8 cellular contexts compared by ENCODE assay signal in the genomic region with DNA sequence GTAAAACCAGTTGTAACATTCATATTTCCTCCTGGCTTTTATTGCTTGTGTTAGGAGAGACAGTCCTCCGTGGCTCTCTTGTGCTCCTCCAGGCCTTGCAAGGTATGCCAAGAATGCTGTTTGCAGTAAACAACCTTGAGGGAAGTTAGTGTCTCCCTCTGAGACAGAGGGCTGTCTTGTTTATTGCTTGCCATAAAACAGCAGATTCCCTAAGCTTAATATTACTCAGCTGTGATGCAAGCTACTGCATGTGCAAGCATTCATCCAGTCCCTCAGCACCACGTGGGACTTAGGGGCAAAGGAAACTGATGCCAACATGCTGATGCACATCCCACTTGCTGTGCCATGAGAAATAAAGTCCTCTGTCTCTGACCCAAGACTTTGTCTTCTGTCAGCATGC. TPM values are rescaled to one million over a fixed set of nuclear protein-coding genes. Genes with fewer than 3 reads are reported as not detected.
DNase-seq lines count a peak whose midpoint lies in the region; ATAC-seq and TF ChIP-seq lines count a peak whose summit lies in the region.

No MANE protein-coding gene starts in this region.

- H3K4me3 Mint-ChIP-seq in nephron progenitor cell: no peak overlapping the region

- no peak overlapping the region for H3K4me2 ChIP-seq in fibroblast of lung (ENCODE audit: extremely low read depth, insufficient read depth, low read length)

- POLR2A ChIA-PET in RWPE1 (lab: Yijun Ruan, JAX; ENCODE audit: low non-redundant PET): interaction anchor here (0.5 kb wide), 1 partner anchor 44 kb away, joined by 6 read pairs; no protein-coding TSS in a partner anchor

- DNase-seq in AG09319 (ENCODE audit: extremely low read depth, low read depth) (peak; percentile 40), RWPE1 (ENCODE audit: low spot score) (peak; percentile 71), fibroblast of lung (ENCODE audit: low read depth in 2 of 2) (peak; percentile 57 to 71), nephron progenitor cell (no peak), NCI-H2081 (lab: John Stamatoyannopoulos, UW) (no peak), D341Med (ENCODE audit: low spot score) (no peak), NCI-H1092 (lab: John Stamatoyannopoulos, UW) (no peak)

- H3K27ac ChIP-seq in RWPE1 (peak overlapping the region; percentile 88), fibroblast of lung (ENCODE audit: insufficient read depth, low read length) (no peak overlapping the region)

- H4K20me1 ChIP-seq in fibroblast of lung (ENCODE audit: control insufficient read depth, extremely low read depth, insufficient read depth, low read length): no peaks in the 10 kb centered on the region

- peaks cover 23% of the 10 kb centered on the region for H3K36me3 Mint-ChIP-seq in nephron progenitor cell (ENCODE audit: low read depth)

- TF ChIP-seq CTCF in AG09319 (IDR thresholded peaks at IDR 0.05; ENCODE audit: low read depth, low read length) (no peak), RWPE1 (conservative IDR thresholded peaks at IDR 0.05; ENCODE audit: low read depth) (no peak), fibroblast of lung (conservative IDR thresholded peaks at IDR 0.05 in 1 of 2, IDR thresholded peaks at IDR 0.05 in 1 of 2; ENCODE audit: low read depth in 1 of 2, low read length in 2 of 2) (no peak), nephron progenitor cell (IDR thresholded peaks at IDR 0.05) (no peak)

- H3K4me1 Mint-ChIP-seq in nephron progenitor cell: peaks cover 56% of the 10 kb centered on the region

- H3K36me3 ChIP-seq in fibroblast of lung (ENCODE audit: control insufficient read depth, insufficient read depth, low read length): no peaks in the 10 kb centered on the region

- no peaks in the 10 kb centered on the region for H3K79me2 ChIP-seq in fibroblast of lung (ENCODE audit: control insufficient read depth, insufficient read depth, low read length)

- H3K9me3 ChIP-seq in fibroblast of lung (ENCODE audit: control insufficient read depth, insufficient read depth, low read depth, low read length): no peaks in the 10 kb centered on the region

- no peak overlapping the region for H2AFZ ChIP-seq in fibroblast of lung (ENCODE audit: low read length)

- H3K4me1 ChIP-seq in fibroblast of lung (ENCODE audit: control insufficient read depth, extremely low read depth, insufficient read depth, low read length): peaks cover 5% of the 10 kb centered on the region

- no peaks in the 10 kb centered on the region for H3K9me3 Mint-ChIP-seq in nephron progenitor cell

- CTCF ChIA-PET in RWPE1 (lab: Yijun Ruan, JAX): interaction anchor here (1.7 kb wide), 1 partner anchor 13 kb away, joined by 6 read pairs; no protein-coding TSS in a partner anchor

- no peak overlapping the region for H3K4me3 ChIP-seq in fibroblast of lung (replicated peaks in 1 of 4; ENCODE audit: control extremely low read depth in 1 of 4, insufficient read depth in 1 of 4, low read depth in 3 of 4, low read length in 4 of 4)

- peaks cover 4% of the 10 kb centered on the region for H3K27me3 Mint-ChIP-seq in nephron progenitor cell (ENCODE audit: low read depth, poor library complexity)

- H3K27ac Mint-ChIP-seq in nephron progenitor cell: peak overlapping the region; percentile 93

- H3K9ac ChIP-seq in fibroblast of lung (ENCODE audit: insufficient read depth, low read length): no peak overlapping the region

- no peaks in the 10 kb centered on the region for H3K27me3 ChIP-seq in fibroblast of lung (ENCODE audit: control insufficient read depth, insufficient read depth, low read length)

- ATAC-seq in HG02884 (IDR thresholded peaks at IDR 0.05; ENCODE audit: unreplicated experiment): no peak

RNA-seq across cellular contexts. Expression of a gene that starts 6.6 kb away (rescaled TPM):
- 8.5 and 9.6 TPM in 2 replicates for total RNA-seq in fibroblast of lung
- polyA plus RNA-seq in fibroblast of lung: 11.0 and 12.0 TPM in 2 replicates
- polyA plus RNA-seq in fibroblast of lung (2012): 10.3 and 11.6 TPM in 2 replicates
- polyA minus RNA-seq in fibroblast of lung (ENCODE audit: low replicate concordance): 73.4 and 92.5 TPM in 2 replicates

RNA-seq across cellular contexts. Expression of a gene that starts 6.8 kb away (rescaled TPM):
- 13.7 and 20.5 TPM in 2 replicates for total RNA-seq in fibroblast of lung
- polyA plus RNA-seq in fibroblast of lung: 12.4 and 14.4 TPM in 2 replicates
- polyA plus RNA-seq in fibroblast of lung (2012): 16.9 and 18.1 TPM in 2 replicates
- 24.2 and 31.3 TPM in 2 replicates for polyA minus RNA-seq in fibroblast of lung (ENCODE audit: low replicate concordance)

RNA-seq across cellular contexts. Expression of a gene that starts 43.0 kb away (rescaled TPM):
- total RNA-seq in fibroblast of lung: not detected in 2 replicates
- not detected in 2 replicates for polyA plus RNA-seq in fibroblast of lung
- not detected in 2 replicates for polyA plus RNA-seq in fibroblast of lung (2012)
- polyA minus RNA-seq in fibroblast of lung (ENCODE audit: low replicate concordance): not detected in 2 replicates

Comparison
In these comparisons a context has a peak if more than half of its experiments do, and no peak if none do; other contexts are left out.
1. DNase-seq: peak in AG09319 (single experiment), RWPE1 (single experiment) and fibroblast of lung (2 of 2); none in nephron progenitor cell (single experiment), NCI-H2081 (0 of 2), D341Med (single experiment) and NCI-H1092 (single experiment).